ENCODE assay signal across 1 cellular context in genomic region chr2:112690853-112691390, GRCh38.
TF ChIP-seq lines count a peak whose summit lies in the region.

No MANE protein-coding gene starts in this region.

TF ChIP-seq in HepG2, 621 proteins besides CTCF, POLR2A, EP300 and RAD21 (continued from another document and continues in another):
- TF ChIP-seq, protein P1, sequence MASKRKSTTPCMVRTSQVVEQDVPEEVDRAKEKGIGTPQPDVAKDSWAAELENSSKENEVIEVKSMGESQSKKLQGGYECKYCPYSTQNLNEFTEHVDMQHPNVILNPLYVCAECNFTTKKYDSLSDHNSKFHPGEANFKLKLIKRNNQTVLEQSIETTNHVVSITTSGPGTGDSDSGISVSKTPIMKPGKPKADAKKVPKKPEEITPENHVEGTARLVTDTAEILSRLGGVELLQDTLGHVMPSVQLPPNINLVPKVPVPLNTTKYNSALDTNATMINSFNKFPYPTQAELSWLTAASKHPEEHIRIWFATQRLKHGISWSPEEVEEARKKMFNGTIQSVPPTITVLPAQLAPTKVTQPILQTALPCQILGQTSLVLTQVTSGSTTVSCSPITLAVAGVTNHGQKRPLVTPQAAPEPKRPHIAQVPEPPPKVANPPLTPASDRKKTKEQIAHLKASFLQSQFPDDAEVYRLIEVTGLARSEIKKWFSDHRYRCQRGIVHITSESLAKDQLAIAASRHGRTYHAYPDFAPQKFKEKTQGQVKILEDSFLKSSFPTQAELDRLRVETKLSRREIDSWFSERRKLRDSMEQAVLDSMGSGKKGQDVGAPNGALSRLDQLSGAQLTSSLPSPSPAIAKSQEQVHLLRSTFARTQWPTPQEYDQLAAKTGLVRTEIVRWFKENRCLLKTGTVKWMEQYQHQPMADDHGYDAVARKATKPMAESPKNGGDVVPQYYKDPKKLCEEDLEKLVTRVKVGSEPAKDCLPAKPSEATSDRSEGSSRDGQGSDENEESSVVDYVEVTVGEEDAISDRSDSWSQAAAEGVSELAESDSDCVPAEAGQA (IDR thresholded peaks at IDR 0.05; ENCODE audit: low read depth): no peak
- TF ChIP-seq, protein P1 (CRISPR knock-in tag; IDR thresholded peaks at IDR 0.05; ENCODE audit: borderline replicate concordance): no peak
- TF ChIP-seq MAFF (IDR thresholded peaks at IDR 0.05; ENCODE audit: low read depth, low read length) (no peak), IRX3 (CRISPR knock-in tag; IDR thresholded peaks at IDR 0.05; ENCODE audit: borderline replicate concordance, low read depth) (no peak), IRF9 (CRISPR knock-in tag; IDR thresholded peaks at IDR 0.05; ENCODE audit: borderline replicate concordance) (no peak), SALL1 (CRISPR knock-in tag; IDR thresholded peaks at IDR 0.05) (peak; percentile 63), REPIN1 (CRISPR knock-in tag; IDR thresholded peaks at IDR 0.05; ENCODE audit: borderline replicate concordance, low read depth) (0 out of 2 replicates have a peak, but pooled peaks have one; percentile 48), ZNF607 (CRISPR knock-in tag; IDR thresholded peaks at IDR 0.05; ENCODE audit: borderline replicate concordance) (no peak), ZSCAN29 (CRISPR knock-in tag; conservative IDR thresholded peaks at IDR 0.05) (peak; percentile 91), BHLHE40 (IDR thresholded peaks at IDR 0.05; ENCODE audit: low read length) (0 out of 2 replicates have a peak, but pooled peaks have one; percentile 18), HNRNPH1 (optimal IDR thresholded peaks at IDR 0.05; ENCODE audit: low read depth, low read length) (no peak), TRIM22 (IDR thresholded peaks at IDR 0.05) (no peak), ZNF7 (CRISPR knock-in tag; IDR thresholded peaks at IDR 0.05) (no peak), SNAI1 (CRISPR knock-in tag; IDR thresholded peaks at IDR 0.05; ENCODE audit: borderline replicate concordance) (no peak), ZNF572 (CRISPR knock-in tag; IDR thresholded peaks at IDR 0.05) (no peak), SMC3 (IDR thresholded peaks at IDR 0.05; ENCODE audit: low read length) (peak; percentile 79), ATF7-NPFF (CRISPR knock-in tag; IDR thresholded peaks at IDR 0.05; ENCODE audit: low read depth) (no peak), ZMYM3 (CRISPR knock-in tag; IDR thresholded peaks at IDR 0.05) (peak; percentile 24; the same call in 1 of the 2 replicates), TBX2 (CRISPR knock-in tag; IDR thresholded peaks at IDR 0.05; ENCODE audit: borderline replicate concordance) (no peak), CREB3 (CRISPR knock-in tag; IDR thresholded peaks at IDR 0.05) (no peak), PAF1 (CRISPR knock-in tag; IDR thresholded peaks at IDR 0.05) (no peak), NPAS2 (CRISPR knock-in tag; IDR thresholded peaks at IDR 0.05; ENCODE audit: borderline replicate concordance) (no peak), CC2D1A (CRISPR knock-in tag; IDR thresholded peaks at IDR 0.05) (no peak), RFX1 (IDR thresholded peaks at IDR 0.05) (no peak), NFATC3 (CRISPR knock-in tag; IDR thresholded peaks at IDR 0.05) (no peak), ZNF619 (CRISPR knock-in tag; IDR thresholded peaks at IDR 0.05) (no peak), ZNF773 (CRISPR knock-in tag; IDR thresholded peaks at IDR 0.05; ENCODE audit: borderline replicate concordance) (no peak)
- TF ChIP-seq, protein P2, sequence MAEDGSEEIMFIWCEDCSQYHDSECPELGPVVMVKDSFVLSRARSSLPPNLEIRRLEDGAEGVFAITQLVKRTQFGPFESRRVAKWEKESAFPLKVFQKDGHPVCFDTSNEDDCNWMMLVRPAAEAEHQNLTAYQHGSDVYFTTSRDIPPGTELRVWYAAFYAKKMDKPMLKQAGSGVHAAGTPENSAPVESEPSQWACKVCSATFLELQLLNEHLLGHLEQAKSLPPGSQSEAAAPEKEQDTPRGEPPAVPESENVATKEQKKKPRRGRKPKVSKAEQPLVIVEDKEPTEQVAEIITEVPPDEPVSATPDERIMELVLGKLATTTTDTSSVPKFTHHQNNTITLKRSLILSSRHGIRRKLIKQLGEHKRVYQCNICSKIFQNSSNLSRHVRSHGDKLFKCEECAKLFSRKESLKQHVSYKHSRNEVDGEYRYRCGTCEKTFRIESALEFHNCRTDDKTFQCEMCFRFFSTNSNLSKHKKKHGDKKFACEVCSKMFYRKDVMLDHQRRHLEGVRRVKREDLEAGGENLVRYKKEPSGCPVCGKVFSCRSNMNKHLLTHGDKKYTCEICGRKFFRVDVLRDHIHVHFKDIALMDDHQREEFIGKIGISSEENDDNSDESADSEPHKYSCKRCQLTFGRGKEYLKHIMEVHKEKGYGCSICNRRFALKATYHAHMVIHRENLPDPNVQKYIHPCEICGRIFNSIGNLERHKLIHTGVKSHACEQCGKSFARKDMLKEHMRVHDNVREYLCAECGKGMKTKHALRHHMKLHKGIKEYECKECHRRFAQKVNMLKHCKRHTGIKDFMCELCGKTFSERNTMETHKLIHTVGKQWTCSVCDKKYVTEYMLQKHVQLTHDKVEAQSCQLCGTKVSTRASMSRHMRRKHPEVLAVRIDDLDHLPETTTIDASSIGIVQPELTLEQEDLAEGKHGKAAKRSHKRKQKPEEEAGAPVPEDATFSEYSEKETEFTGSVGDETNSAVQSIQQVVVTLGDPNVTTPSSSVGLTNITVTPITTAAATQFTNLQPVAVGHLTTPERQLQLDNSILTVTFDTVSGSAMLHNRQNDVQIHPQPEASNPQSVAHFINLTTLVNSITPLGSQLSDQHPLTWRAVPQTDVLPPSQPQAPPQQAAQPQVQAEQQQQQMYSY (CRISPR knock-in tag; IDR thresholded peaks at IDR 0.05): no peak
- TF ChIP-seq, protein P3, sequence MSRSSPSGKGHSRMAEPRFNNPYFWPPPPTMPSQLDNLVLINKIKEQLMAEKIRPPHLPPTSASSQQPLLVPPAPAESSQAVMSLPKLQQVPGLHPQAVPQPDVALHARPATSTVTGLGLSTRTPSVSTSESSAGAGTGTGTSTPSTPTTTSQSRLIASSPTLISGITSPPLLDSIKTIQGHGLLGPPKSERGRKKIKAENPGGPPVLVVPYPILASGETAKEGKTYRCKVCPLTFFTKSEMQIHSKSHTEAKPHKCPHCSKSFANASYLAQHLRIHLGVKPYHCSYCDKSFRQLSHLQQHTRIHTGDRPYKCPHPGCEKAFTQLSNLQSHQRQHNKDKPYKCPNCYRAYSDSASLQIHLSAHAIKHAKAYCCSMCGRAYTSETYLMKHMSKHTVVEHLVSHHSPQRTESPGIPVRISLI (CRISPR knock-in tag; IDR thresholded peaks at IDR 0.05; ENCODE audit: borderline replicate concordance): 0 out of 2 replicates have a peak, but pooled peaks have one; percentile 43
- TF ChIP-seq, protein P4, sequence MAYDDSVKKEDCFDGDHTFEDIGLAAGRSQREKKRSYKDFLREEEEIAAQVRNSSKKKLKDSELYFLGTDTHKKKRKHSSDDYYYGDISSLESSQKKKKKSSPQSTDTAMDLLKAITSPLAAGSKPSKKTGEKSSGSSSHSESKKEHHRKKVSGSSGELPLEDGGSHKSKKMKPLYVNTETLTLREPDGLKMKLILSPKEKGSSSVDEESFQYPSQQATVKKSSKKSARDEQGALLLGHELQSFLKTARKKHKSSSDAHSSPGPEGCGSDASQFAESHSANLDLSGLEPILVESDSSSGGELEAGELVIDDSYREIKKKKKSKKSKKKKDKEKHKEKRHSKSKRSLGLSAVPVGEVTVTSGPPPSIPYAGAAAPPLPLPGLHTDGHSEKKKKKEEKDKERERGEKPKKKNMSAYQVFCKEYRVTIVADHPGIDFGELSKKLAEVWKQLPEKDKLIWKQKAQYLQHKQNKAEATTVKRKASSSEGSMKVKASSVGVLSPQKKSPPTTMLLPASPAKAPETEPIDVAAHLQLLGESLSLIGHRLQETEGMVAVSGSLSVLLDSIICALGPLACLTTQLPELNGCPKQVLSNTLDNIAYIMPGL (CRISPR knock-in tag; IDR thresholded peaks at IDR 0.05; ENCODE audit: borderline replicate concordance in 1 of 2, low read depth in 1 of 2): peak in 1 of 2 experiments; percentile 70; a peak in 2 of 4 replicates
- TF ChIP-seq, protein P5, sequence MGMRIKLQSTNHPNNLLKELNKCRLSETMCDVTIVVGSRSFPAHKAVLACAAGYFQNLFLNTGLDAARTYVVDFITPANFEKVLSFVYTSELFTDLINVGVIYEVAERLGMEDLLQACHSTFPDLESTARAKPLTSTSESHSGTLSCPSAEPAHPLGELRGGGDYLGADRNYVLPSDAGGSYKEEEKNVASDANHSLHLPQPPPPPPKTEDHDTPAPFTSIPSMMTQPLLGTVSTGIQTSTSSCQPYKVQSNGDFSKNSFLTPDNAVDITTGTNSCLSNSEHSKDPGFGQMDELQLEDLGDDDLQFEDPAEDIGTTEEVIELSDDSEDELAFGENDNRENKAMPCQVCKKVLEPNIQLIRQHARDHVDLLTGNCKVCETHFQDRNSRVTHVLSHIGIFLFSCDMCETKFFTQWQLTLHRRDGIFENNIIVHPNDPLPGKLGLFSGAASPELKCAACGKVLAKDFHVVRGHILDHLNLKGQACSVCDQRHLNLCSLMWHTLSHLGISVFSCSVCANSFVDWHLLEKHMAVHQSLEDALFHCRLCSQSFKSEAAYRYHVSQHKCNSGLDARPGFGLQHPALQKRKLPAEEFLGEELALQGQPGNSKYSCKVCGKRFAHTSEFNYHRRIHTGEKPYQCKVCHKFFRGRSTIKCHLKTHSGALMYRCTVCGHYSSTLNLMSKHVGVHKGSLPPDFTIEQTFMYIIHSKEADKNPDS (CRISPR knock-in tag; IDR thresholded peaks at IDR 0.05): no peak
- TF ChIP-seq, protein P6, sequence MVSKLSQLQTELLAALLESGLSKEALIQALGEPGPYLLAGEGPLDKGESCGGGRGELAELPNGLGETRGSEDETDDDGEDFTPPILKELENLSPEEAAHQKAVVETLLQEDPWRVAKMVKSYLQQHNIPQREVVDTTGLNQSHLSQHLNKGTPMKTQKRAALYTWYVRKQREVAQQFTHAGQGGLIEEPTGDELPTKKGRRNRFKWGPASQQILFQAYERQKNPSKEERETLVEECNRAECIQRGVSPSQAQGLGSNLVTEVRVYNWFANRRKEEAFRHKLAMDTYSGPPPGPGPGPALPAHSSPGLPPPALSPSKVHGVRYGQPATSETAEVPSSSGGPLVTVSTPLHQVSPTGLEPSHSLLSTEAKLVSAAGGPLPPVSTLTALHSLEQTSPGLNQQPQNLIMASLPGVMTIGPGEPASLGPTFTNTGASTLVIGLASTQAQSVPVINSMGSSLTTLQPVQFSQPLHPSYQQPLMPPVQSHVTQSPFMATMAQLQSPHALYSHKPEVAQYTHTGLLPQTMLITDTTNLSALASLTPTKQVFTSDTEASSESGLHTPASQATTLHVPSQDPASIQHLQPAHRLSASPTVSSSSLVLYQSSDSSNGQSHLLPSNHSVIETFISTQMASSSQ (IDR thresholded peaks at IDR 0.05; ENCODE audit: low read depth): no peak
- TF ChIP-seq, protein P6 (CRISPR knock-in tag; IDR thresholded peaks at IDR 0.05; ENCODE audit: borderline replicate concordance): no peak
